In the genomic region with DNA sequence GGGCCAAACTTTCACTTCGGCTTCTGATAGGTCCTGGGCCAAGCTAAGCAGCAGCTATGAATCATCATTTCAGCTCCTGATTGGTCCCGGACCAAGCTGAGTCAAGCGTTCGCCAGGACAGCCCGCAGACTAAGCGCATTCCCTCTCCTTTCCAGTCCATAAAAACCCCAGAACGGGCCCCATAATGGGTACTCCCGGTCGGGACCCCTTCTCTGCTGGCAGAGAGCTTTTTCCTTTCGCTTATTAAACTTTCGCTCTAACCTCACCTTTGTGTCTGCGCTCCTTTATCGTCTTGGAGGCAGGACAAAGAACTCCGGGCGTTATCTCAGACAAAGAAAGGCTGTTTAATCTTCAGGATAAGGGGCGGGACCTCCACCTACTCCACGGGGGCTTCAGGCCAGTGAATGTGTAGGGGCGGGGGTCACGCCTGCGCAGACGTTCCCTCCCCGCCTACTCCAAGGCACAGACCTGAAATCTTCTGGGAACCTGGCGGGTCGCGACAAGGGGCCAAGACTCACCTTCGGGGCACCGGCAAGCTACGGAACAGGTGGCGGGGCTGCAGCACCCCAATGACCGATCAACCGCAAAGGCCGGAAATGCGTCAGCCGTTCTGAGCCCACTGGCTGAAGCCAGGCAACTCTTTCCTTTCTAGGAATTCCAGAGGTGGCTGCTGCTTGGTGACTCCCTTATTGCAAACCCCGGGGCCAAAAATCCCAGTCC, we compare ENCODE assay signal across 1 cellular context.
TF ChIP-seq lines count a peak whose summit lies in the region.

TSS of gene ZSCAN31 (minus strand) at position 585 of the 720 bp plus-strand sequence. CDS start 6,465 bp downstream, outside the sequence.

TF ChIP-seq in K562, 482 proteins besides CTCF, POLR2A, EP300 and RAD21 (continued from another document and continues in another):
- TF ChIP-seq, protein P1, sequence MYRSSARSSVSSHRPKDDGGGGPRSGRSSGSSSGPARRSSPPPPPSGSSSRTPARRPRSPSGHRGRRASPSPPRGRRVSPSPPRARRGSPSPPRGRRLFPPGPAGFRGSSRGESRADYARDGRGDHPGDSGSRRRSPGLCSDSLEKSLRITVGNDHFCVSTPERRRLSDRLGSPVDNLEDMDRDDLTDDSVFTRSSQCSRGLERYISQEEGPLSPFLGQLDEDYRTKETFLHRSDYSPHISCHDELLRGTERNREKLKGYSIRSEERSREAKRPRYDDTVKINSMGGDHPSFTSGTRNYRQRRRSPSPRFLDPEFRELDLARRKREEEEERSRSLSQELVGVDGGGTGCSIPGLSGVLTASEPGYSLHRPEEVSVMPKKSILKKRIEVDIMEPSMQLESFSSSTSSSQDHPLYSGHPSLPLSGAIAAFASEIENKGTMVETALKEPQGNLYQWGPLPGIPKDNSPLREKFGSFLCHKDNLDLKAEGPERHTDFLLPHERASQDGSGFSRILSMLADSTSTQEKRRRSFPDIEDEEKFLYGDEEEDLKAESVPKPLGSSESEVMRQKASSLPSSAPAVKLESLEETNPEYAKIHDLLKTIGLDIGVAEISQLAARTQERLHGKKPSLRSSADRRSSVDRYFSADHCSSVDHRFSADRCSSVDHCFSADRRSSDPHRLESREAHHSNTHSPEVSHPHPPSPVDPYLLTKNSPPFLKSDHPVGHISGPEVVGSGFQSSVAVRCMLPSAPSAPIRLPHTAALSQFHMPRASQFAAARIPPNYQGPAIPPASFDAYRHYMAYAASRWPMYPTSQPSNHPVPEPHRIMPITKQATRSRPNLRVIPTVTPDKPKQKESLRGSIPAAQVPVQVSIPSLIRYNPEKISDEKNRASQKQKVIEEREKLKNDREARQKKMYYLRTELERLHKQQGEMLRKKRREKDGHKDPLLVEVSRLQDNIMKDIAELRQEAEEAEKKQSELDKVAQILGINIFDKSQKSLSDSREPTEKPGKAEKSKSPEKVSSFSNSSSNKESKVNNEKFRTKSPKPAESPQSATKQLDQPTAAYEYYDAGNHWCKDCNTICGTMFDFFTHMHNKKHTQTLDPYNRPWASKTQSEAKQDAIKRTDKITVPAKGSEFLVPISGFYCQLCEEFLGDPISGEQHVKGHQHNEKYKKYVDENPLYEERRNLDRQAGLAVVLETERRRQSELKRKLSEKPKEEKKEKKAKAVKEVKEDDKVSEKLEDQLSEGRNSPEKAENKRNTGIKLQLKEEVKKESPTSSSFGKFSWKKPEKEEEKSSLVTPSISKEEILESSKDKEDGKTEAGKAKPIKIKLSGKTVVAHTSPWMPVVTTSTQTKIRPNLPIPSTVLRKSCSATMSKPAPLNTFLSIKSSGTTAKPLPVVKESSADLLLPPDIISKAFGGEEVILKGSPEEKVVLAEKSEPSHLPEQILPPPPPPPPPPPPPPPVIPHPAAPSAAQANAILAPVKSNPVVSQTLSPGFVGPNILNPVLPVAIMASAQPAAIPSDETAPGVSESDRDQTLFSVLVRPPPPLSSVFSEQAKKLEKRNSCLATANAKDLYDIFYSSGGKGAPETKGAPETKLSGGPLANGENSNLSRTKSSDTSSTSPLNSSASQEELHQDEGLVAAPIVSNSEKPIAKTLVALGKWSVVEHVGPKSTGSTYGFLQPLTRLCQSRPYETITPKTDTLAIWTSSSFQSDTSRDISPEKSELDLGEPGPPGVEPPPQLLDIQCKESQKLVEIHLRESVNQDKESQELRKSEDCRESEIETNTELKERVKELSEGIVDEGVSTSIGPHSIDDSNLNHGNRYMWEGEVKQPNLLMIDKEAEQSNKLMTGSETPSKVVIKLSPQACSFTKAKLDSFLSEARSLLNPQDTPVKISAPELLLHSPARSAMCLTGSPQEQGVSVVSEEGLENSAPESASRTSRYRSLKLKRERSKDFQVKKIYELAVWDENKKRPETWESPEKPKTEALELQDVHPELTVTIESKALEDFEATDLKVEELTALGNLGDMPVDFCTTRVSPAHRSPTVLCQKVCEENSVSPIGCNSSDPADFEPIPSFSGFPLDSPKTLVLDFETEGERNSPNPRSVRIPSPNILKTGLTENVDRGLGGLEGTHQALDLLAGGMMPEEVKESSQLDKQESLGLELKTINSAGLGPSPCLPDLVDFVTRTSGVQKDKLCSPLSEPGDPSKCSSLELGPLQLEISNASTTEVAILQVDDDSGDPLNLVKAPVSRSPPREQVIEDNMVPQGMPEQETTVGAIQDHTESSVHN (IDR thresholded peaks at IDR 0.05; ENCODE audit: borderline replicate concordance in 1 of 2, low read depth in 1 of 2), result peak in 1 of 2 experiments; percentile 79; a peak in 1 of 4 replicates
- TF ChIP-seq HNRNPLL (IDR thresholded peaks at IDR 0.05; ENCODE audit: low read depth, low read length, poor library complexity, severe bottlenecking) (peak; percentile 58), ZEB2 (IDR thresholded peaks at IDR 0.05) (peak; percentile 92), RFX5 (IDR thresholded peaks at IDR 0.05; ENCODE audit: low read depth, low read length) (no peak), NFATC3 (IDR thresholded peaks at IDR 0.05) (no peak), MAFG (tag; conservative IDR thresholded peaks at IDR 0.05) (no peak; the same call in 1 of the 2 replicates), ZNF384 (IDR thresholded peaks at IDR 0.05; ENCODE audit: low read depth, low read length) (no peak; the same call in none of the 2 replicates), NR2C1 (IDR thresholded peaks at IDR 0.05) (no peak), NR2C1 (tag; IDR thresholded peaks at IDR 0.05) (0 out of 2 replicates have a peak, but pooled peaks have one; percentile 28), CREM (IDR thresholded peaks at IDR 0.05; ENCODE audit: low read depth) (peak; percentile 84), U2AF2 (optimal IDR thresholded peaks at IDR 0.05; ENCODE audit: low read depth, low read length) (no peak), EZH2 (IDR thresholded peaks at IDR 0.05; ENCODE audit: borderline replicate concordance, low read depth, low read length) (no peak), CSDE1 (IDR thresholded peaks at IDR 0.05) (no peak; a peak in 1 of 4 replicates), PATZ1 (CRISPR knock-in tag; IDR thresholded peaks at IDR 0.05; ENCODE audit: borderline replicate concordance) (no peak), ETS2 (tag; IDR thresholded peaks at IDR 0.05; ENCODE audit: borderline replicate concordance, poor library complexity, severe bottlenecking) (no peak), ILF3 (IDR thresholded peaks at IDR 0.05; ENCODE audit: borderline replicate concordance) (no peak), RBM14 (IDR thresholded peaks at IDR 0.05; ENCODE audit: borderline replicate concordance, insufficient read depth, low read depth, low read length) (0 out of 2 replicates have a peak, but pooled peaks have one; percentile 91)
- TF ChIP-seq, protein P2, sequence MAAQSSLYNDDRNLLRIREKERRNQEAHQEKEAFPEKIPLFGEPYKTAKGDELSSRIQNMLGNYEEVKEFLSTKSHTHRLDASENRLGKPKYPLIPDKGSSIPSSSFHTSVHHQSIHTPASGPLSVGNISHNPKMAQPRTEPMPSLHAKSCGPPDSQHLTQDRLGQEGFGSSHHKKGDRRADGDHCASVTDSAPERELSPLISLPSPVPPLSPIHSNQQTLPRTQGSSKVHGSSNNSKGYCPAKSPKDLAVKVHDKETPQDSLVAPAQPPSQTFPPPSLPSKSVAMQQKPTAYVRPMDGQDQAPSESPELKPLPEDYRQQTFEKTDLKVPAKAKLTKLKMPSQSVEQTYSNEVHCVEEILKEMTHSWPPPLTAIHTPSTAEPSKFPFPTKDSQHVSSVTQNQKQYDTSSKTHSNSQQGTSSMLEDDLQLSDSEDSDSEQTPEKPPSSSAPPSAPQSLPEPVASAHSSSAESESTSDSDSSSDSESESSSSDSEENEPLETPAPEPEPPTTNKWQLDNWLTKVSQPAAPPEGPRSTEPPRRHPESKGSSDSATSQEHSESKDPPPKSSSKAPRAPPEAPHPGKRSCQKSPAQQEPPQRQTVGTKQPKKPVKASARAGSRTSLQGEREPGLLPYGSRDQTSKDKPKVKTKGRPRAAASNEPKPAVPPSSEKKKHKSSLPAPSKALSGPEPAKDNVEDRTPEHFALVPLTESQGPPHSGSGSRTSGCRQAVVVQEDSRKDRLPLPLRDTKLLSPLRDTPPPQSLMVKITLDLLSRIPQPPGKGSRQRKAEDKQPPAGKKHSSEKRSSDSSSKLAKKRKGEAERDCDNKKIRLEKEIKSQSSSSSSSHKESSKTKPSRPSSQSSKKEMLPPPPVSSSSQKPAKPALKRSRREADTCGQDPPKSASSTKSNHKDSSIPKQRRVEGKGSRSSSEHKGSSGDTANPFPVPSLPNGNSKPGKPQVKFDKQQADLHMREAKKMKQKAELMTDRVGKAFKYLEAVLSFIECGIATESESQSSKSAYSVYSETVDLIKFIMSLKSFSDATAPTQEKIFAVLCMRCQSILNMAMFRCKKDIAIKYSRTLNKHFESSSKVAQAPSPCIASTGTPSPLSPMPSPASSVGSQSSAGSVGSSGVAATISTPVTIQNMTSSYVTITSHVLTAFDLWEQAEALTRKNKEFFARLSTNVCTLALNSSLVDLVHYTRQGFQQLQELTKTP (IDR thresholded peaks at IDR 0.05; ENCODE audit: low read depth in 1 of 2, partially characterized antibody in 2 of 2), result peak in 1 of 2 experiments; percentile 22
- TF ChIP-seq, protein P3, sequence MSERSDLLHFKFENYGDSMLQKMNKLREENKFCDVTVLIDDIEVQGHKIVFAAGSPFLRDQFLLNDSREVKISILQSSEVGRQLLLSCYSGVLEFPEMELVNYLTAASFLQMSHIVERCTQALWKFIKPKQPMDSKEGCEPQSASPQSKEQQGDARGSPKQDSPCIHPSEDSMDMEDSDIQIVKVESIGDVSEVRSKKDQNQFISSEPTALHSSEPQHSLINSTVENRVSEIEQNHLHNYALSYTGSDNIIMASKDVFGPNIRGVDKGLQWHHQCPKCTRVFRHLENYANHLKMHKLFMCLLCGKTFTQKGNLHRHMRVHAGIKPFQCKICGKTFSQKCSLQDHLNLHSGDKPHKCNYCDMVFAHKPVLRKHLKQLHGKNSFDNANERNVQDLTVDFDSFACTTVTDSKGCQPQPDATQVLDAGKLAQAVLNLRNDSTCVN (CRISPR knock-in tag; IDR thresholded peaks at IDR 0.05), result peak; percentile 85; the same call in 1 of the 2 replicates
- TF ChIP-seq, protein P4, sequence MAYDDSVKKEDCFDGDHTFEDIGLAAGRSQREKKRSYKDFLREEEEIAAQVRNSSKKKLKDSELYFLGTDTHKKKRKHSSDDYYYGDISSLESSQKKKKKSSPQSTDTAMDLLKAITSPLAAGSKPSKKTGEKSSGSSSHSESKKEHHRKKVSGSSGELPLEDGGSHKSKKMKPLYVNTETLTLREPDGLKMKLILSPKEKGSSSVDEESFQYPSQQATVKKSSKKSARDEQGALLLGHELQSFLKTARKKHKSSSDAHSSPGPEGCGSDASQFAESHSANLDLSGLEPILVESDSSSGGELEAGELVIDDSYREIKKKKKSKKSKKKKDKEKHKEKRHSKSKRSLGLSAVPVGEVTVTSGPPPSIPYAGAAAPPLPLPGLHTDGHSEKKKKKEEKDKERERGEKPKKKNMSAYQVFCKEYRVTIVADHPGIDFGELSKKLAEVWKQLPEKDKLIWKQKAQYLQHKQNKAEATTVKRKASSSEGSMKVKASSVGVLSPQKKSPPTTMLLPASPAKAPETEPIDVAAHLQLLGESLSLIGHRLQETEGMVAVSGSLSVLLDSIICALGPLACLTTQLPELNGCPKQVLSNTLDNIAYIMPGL (CRISPR knock-in tag; IDR thresholded peaks at IDR 0.05), result no peak
